In the genomic region with DNA sequence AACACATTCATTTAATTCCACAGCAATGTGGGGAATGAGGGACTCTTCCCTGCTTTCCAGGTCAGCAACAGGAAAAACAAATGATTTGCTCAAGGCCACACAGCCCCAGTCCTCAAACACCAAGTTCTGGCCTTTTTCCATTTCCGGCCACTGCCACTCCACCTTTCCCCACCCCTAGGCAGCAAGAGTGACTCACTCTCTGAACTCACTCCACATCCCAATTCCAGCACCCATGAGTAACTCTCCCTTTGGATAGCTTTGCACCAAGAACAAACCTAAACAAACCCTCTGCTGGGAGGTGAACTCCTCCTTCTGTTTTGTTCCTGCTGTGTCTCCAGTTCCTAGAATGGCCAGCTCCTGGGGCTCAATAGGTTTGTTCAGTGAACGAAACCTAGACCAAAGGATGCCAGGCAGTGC, we compare ENCODE assay signal across 1 cellular context.
TF ChIP-seq lines count a peak whose summit lies in the region.

No MANE protein-coding gene starts in this region.

TF ChIP-seq in HepG2, 621 proteins besides CTCF, POLR2A, EP300 and RAD21 (continued from another document and continues in another):
- TF ChIP-seq, protein P1, sequence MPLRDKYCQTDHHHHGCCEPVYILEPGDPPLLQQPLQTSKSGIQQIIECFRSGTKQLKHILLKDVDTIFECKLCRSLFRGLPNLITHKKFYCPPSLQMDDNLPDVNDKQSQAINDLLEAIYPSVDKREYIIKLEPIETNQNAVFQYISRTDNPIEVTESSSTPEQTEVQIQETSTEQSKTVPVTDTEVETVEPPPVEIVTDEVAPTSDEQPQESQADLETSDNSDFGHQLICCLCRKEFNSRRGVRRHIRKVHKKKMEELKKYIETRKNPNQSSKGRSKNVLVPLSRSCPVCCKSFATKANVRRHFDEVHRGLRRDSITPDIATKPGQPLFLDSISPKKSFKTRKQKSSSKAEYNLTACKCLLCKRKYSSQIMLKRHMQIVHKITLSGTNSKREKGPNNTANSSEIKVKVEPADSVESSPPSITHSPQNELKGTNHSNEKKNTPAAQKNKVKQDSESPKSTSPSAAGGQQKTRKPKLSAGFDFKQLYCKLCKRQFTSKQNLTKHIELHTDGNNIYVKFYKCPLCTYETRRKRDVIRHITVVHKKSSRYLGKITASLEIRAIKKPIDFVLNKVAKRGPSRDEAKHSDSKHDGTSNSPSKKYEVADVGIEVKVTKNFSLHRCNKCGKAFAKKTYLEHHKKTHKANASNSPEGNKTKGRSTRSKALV (CRISPR knock-in tag; IDR thresholded peaks at IDR 0.05): no peak
- TF ChIP-seq, protein P2, sequence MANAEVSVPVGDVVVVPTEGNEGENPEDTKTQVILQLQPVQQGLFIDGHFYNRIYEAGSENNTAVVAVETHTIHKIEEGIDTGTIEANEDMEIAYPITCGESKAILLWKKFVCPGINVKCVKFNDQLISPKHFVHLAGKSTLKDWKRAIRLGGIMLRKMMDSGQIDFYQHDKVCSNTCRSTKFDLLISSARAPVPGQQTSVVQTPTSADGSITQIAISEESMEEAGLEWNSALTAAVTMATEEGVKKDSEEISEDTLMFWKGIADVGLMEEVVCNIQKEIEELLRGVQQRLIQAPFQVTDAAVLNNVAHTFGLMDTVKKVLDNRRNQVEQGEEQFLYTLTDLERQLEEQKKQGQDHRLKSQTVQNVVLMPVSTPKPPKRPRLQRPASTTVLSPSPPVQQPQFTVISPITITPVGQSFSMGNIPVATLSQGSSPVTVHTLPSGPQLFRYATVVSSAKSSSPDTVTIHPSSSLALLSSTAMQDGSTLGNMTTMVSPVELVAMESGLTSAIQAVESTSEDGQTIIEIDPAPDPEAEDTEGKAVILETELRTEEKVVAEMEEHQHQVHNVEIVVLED (CRISPR knock-in tag; IDR thresholded peaks at IDR 0.05; ENCODE audit: borderline replicate concordance): no peak
- TF ChIP-seq KDM3A (CRISPR knock-in tag; IDR thresholded peaks at IDR 0.05; ENCODE audit: low read depth) (peak; percentile 28; the same call in 1 of the 2 replicates), SALL1 (CRISPR knock-in tag; IDR thresholded peaks at IDR 0.05) (peak; percentile 91), ZNF24 (IDR thresholded peaks at IDR 0.05) (peak; percentile 17; the same call in 1 of the 2 replicates), BRCA1 (CRISPR knock-in tag; IDR thresholded peaks at IDR 0.05) (no peak), SATB2 (CRISPR knock-in tag; IDR thresholded peaks at IDR 0.05) (no peak), HOXA3 (CRISPR knock-in tag; IDR thresholded peaks at IDR 0.05) (peak; percentile 49; the same call in 1 of the 2 replicates), HOXA9 (CRISPR knock-in tag; IDR thresholded peaks at IDR 0.05; ENCODE audit: borderline replicate concordance) (no peak), ZNF484 (CRISPR knock-in tag; IDR thresholded peaks at IDR 0.05; ENCODE audit: borderline replicate concordance, low read depth) (no peak), MEF2D (CRISPR knock-in tag; IDR thresholded peaks at IDR 0.05) (no peak), TAF1 (CRISPR knock-in tag; IDR thresholded peaks at IDR 0.05) (0 out of 2 replicates have a peak, but pooled peaks have one; percentile 30), JUND (CRISPR knock-in tag; IDR thresholded peaks at IDR 0.05) (peak; percentile 95), HDAC2 (CRISPR knock-in tag; IDR thresholded peaks at IDR 0.05) (peak; percentile 73), ZNF34 (CRISPR knock-in tag; IDR thresholded peaks at IDR 0.05; ENCODE audit: borderline replicate concordance) (no peak), MED1 (CRISPR knock-in tag; IDR thresholded peaks at IDR 0.05) (peak; percentile 95), SKI (IDR thresholded peaks at IDR 0.05; ENCODE audit: partially characterized antibody) (peak; percentile 12), RARA (CRISPR knock-in tag; IDR thresholded peaks at IDR 0.05) (peak; percentile 83), KDM5A (IDR thresholded peaks at IDR 0.05; ENCODE audit: borderline replicate concordance, low read length) (no peak), BCL6 (CRISPR knock-in tag; IDR thresholded peaks at IDR 0.05) (peak; percentile 72), ZEB1 (IDR thresholded peaks at IDR 0.05; ENCODE audit: insufficient replicate concordance, low read depth) (no peak), TEAD3 (CRISPR knock-in tag; optimal IDR thresholded peaks at IDR 0.05; ENCODE audit: borderline replicate concordance) (peak; percentile 80), THAP11 (CRISPR knock-in tag; IDR thresholded peaks at IDR 0.05) (peak; percentile 60; the same call in 1 of the 2 replicates), SPEN (CRISPR knock-in tag; IDR thresholded peaks at IDR 0.05; ENCODE audit: low read depth) (peak; percentile 45), ELF1 (CRISPR knock-in tag; IDR thresholded peaks at IDR 0.05) (peak; percentile 59; the same call in 1 of the 2 replicates), XBP1 (CRISPR knock-in tag; IDR thresholded peaks at IDR 0.05) (no peak), ADNP (CRISPR knock-in tag; IDR thresholded peaks at IDR 0.05) (no peak), ZSCAN9 (CRISPR knock-in tag; IDR thresholded peaks at IDR 0.05; ENCODE audit: borderline replicate concordance) (peak; percentile 78; the same call in 1 of the 2 replicates), LCORL (IDR thresholded peaks at IDR 0.05) (peak; percentile 56; the same call in 1 of the 2 replicates), LCORL (CRISPR knock-in tag; IDR thresholded peaks at IDR 0.05) (peak; percentile 94), SSRP1 (CRISPR knock-in tag; IDR thresholded peaks at IDR 0.05) (no peak), KDM1A (CRISPR knock-in tag; IDR thresholded peaks at IDR 0.05) (no peak), GABPA (IDR thresholded peaks at IDR 0.05; ENCODE audit: low read depth, low read length) (no peak), GABPA (CRISPR knock-in tag; IDR thresholded peaks at IDR 0.05; ENCODE audit: low read depth) (peak; percentile 81), HMG20A (CRISPR knock-in tag; IDR thresholded peaks at IDR 0.05; ENCODE audit: borderline replicate concordance) (peak; percentile 48; the same call in 1 of the 2 replicates), NR2F6 (IDR thresholded peaks at IDR 0.05) (peak; percentile 46), NR2F6 (CRISPR knock-in tag; IDR thresholded peaks at IDR 0.05) (peak; percentile 66), ZNF121 (CRISPR knock-in tag; IDR thresholded peaks at IDR 0.05) (0 out of 2 replicates have a peak, but pooled peaks have one; percentile 48), PTBP1 (IDR thresholded peaks at IDR 0.05; ENCODE audit: low read depth, low read length, poor library complexity, severe bottlenecking) (no peak), SMAD3 (CRISPR knock-in tag; IDR thresholded peaks at IDR 0.05) (0 out of 2 replicates have a peak, but pooled peaks have one; percentile 36), ZNF792 (CRISPR knock-in tag; IDR thresholded peaks at IDR 0.05) (peak; percentile 27; the same call in 1 of the 2 replicates), NFYB (CRISPR knock-in tag; IDR thresholded peaks at IDR 0.05) (no peak)
- TF ChIP-seq, protein P3, sequence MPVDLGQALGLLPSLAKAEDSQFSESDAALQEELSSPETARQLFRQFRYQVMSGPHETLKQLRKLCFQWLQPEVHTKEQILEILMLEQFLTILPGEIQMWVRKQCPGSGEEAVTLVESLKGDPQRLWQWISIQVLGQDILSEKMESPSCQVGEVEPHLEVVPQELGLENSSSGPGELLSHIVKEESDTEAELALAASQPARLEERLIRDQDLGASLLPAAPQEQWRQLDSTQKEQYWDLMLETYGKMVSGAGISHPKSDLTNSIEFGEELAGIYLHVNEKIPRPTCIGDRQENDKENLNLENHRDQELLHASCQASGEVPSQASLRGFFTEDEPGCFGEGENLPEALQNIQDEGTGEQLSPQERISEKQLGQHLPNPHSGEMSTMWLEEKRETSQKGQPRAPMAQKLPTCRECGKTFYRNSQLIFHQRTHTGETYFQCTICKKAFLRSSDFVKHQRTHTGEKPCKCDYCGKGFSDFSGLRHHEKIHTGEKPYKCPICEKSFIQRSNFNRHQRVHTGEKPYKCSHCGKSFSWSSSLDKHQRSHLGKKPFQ (CRISPR knock-in tag; IDR thresholded peaks at IDR 0.05; ENCODE audit: insufficient replicate concordance): no peak
- TF ChIP-seq, protein P4, sequence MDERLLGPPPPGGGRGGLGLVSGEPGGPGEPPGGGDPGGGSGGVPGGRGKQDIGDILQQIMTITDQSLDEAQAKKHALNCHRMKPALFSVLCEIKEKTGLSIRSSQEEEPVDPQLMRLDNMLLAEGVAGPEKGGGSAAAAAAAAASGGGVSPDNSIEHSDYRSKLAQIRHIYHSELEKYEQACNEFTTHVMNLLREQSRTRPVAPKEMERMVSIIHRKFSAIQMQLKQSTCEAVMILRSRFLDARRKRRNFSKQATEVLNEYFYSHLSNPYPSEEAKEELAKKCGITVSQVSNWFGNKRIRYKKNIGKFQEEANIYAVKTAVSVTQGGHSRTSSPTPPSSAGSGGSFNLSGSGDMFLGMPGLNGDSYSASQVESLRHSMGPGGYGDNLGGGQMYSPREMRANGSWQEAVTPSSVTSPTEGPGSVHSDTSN (CRISPR knock-in tag; IDR thresholded peaks at IDR 0.05): no peak
- TF ChIP-seq, protein P5, sequence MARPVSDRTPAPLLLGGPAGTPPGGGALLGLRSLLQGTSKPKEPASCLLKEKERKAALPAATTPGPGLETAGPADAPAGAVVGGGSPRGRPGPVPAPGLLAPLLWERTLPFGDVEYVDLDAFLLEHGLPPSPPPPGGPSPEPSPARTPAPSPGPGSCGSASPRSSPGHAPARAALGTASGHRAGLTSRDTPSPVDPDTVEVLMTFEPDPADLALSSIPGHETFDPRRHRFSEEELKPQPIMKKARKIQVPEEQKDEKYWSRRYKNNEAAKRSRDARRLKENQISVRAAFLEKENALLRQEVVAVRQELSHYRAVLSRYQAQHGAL (CRISPR knock-in tag; IDR thresholded peaks at IDR 0.05; ENCODE audit: not compliant biosample characterization): no peak
- TF ChIP-seq, protein P6, sequence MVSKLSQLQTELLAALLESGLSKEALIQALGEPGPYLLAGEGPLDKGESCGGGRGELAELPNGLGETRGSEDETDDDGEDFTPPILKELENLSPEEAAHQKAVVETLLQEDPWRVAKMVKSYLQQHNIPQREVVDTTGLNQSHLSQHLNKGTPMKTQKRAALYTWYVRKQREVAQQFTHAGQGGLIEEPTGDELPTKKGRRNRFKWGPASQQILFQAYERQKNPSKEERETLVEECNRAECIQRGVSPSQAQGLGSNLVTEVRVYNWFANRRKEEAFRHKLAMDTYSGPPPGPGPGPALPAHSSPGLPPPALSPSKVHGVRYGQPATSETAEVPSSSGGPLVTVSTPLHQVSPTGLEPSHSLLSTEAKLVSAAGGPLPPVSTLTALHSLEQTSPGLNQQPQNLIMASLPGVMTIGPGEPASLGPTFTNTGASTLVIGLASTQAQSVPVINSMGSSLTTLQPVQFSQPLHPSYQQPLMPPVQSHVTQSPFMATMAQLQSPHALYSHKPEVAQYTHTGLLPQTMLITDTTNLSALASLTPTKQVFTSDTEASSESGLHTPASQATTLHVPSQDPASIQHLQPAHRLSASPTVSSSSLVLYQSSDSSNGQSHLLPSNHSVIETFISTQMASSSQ (IDR thresholded peaks at IDR 0.05; ENCODE audit: low read depth): 0 out of 2 replicates have a peak, but pooled peaks have one; percentile 12
- TF ChIP-seq, protein P6 (CRISPR knock-in tag; IDR thresholded peaks at IDR 0.05; ENCODE audit: borderline replicate concordance): no peak
- TF ChIP-seq, protein P7, sequence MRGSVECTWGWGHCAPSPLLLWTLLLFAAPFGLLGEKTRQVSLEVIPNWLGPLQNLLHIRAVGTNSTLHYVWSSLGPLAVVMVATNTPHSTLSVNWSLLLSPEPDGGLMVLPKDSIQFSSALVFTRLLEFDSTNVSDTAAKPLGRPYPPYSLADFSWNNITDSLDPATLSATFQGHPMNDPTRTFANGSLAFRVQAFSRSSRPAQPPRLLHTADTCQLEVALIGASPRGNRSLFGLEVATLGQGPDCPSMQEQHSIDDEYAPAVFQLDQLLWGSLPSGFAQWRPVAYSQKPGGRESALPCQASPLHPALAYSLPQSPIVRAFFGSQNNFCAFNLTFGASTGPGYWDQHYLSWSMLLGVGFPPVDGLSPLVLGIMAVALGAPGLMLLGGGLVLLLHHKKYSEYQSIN (CRISPR knock-in tag; IDR thresholded peaks at IDR 0.05; ENCODE audit: borderline replicate concordance): no peak
- TF ChIP-seq, protein P8, sequence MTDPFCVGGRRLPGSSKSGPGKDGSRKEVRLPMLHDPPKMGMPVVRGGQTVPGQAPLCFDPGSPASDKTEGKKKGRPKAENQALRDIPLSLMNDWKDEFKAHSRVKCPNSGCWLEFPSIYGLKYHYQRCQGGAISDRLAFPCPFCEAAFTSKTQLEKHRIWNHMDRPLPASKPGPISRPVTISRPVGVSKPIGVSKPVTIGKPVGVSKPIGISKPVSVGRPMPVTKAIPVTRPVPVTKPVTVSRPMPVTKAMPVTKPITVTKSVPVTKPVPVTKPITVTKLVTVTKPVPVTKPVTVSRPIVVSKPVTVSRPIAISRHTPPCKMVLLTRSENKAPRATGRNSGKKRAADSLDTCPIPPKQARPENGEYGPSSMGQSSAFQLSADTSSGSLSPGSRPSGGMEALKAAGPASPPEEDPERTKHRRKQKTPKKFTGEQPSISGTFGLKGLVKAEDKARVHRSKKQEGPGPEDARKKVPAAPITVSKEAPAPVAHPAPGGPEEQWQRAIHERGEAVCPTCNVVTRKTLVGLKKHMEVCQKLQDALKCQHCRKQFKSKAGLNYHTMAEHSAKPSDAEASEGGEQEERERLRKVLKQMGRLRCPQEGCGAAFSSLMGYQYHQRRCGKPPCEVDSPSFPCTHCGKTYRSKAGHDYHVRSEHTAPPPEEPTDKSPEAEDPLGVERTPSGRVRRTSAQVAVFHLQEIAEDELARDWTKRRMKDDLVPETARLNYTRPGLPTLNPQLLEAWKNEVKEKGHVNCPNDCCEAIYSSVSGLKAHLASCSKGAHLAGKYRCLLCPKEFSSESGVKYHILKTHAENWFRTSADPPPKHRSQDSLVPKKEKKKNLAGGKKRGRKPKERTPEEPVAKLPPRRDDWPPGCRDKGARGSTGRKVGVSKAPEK (CRISPR knock-in tag; IDR thresholded peaks at IDR 0.05; ENCODE audit: borderline replicate concordance): no peak
- TF ChIP-seq, protein P9, sequence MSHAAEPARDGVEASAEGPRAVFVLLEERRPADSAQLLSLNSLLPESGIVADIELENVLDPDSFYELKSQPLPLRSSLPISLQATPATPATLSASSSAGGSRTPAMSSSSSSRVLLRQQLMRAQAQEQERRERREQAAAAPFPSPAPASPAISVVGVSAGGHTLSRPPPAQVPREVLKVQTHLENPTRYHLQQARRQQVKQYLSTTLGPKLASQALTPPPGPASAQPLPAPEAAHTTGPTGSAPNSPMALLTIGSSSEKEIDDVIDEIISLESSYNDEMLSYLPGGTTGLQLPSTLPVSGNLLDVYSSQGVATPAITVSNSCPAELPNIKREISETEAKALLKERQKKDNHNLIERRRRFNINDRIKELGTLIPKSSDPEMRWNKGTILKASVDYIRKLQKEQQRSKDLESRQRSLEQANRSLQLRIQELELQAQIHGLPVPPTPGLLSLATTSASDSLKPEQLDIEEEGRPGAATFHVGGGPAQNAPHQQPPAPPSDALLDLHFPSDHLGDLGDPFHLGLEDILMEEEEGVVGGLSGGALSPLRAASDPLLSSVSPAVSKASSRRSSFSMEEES (CRISPR knock-in tag; IDR thresholded peaks at IDR 0.05): peak; percentile 50
